31 cellular contexts compared by ENCODE assay signal in the genomic region with DNA sequence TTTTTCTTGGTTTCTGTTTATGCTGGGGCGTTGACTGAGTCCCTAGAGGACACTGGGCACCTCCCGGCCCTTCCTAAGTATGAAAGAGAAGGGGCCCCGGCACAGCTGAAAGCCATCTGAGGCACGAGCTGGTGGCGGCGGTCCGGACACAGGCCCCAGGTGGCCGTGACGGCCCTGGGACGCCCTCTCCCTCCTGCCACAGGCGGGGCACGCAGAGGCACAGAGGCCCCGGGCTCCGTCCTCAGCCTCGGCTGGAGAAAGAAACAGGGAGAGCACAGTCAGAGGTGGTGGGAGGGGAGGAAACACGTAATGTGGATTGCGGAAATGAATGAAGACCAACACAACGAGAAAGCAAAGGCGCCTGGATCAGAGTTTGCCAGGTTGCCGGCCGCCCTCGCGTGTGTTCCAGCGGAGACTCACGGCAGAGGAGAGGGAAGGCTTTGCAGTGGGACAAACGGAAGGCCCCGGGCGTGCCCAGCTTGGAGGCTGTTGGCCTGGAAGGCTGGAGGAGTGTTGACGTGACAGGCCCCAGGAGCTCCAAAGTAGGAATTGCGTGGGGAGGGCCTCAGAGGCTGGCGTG.
DNase-seq lines count a peak whose midpoint lies in the region; ATAC-seq, FAIRE-seq and TF ChIP-seq lines count a peak whose summit lies in the region.
"Had no signal": no experiment of that assay in that cellular context is flagged by ENCODE, and none has a peak within 500 bp of the region (broad histone marks: within the 10 kb centered on the region; RNA-seq: fewer than 3 reads in every experiment).

No MANE protein-coding gene starts in this region.

- TF ChIP-seq CTCF in right atrium auricular region (IDR thresholded peaks at IDR 0.05): no peak
- no peak for TF ChIP-seq CTCF in coronary artery (IDR thresholded peaks at IDR 0.05)
- TF ChIP-seq CTCF in kidney (IDR thresholded peaks at IDR 0.05; ENCODE audit: borderline replicate concordance, extremely low read depth, insufficient read depth): no peak

- no peak overlapping the region for H3K4me2 ChIP-seq in Karpas-422 (ENCODE audit: low read depth, low read length, poor library complexity, severe bottlenecking)

- H3K9me3 ChIP-seq in right atrium auricular region (no peaks in the 10 kb centered on the region), Karpas-422 (ENCODE audit: low read length) (no peaks in the 10 kb centered on the region; the same call in 1 of the 2 replicates), kidney (ENCODE audit: control insufficient read depth in 1 of 2, low read length in 2 of 2) (no peaks in the 10 kb centered on the region)
- H3K9me3 ChIP-seq: breast epithelium, suprapubic skin had no signal

- H3K9ac ChIP-seq in Karpas-422 (ENCODE audit: low read length): no peak overlapping the region
- H3K9ac ChIP-seq in kidney (ENCODE audit: low read length in 2 of 2): no peak overlapping the region

- H3K27me3 ChIP-seq in right atrium auricular region (no peaks in the 10 kb centered on the region), Karpas-422 (ENCODE audit: low read length) (no peaks in the 10 kb centered on the region)
- H3K27me3 ChIP-seq: breast epithelium, suprapubic skin had no signal

- no peak overlapping the region for H2AFZ ChIP-seq in Karpas-422 (ENCODE audit: low read length)

- peak; percentile 52 for DNase-seq in right atrium auricular region (ENCODE audit: low spot score)
- DNase-seq in left cardiac atrium: no peak
- peak; percentile 64 for DNase-seq in coronary artery (ENCODE audit: low spot score)
- DNase-seq in mesenteric fat pad (ENCODE audit: low spot score): peak; percentile 81
- no peak for DNase-seq in stimulated activated CD4-positive, alpha-beta T cell treated with anti-CD3 and anti-CD28 coated beads, Interleukin-2, amount 100 ng/mL, for 24 hours
- no peak for DNase-seq in Karpas-422
- no peak for DNase-seq in kidney
- no peak for DNase-seq in epidermal melanocyte (ENCODE audit: insufficient read length, low spot score)
- DNase-seq: activated CD4-positive, alpha-beta T cell treated with anti-CD3 and anti-CD28 coated beads, Interleukin-2, amount 50 U/mL, for 48 hours; activated naive CD8-positive, alpha-beta T cell treated with anti-CD3 and anti-CD28 coated beads for 36 hours; AML-193; anterior cingulate cortex; CD4-positive, CD25-positive, alpha-beta regulatory T cell; effector CD4-positive, alpha-beta T cell; hippocampal formation; midbrain; MV-4-11; NCI-H146; NCI-H226; NCI-H69; Right ventricle myocardium superior; stimulated activated naive CD4-positive, alpha-beta T cell; T-helper 17 cell had no signal

- H3K9me2 ChIP-seq in Karpas-422 (replicated peaks; ENCODE audit: insufficient read depth, low read length): no peaks in the 10 kb centered on the region

- no peak overlapping the region for H3K4me3 ChIP-seq in right atrium auricular region
- no peak overlapping the region for H3K4me3 ChIP-seq in coronary artery
- H3K4me3 ChIP-seq in Karpas-422 (ENCODE audit: low read length): no peak overlapping the region
- H3K4me3 ChIP-seq in kidney (ENCODE audit: low read length in 2 of 2): no peak overlapping the region
- H3K4me3 ChIP-seq: breast epithelium, suprapubic skin had no signal

- no peak for ATAC-seq in left cardiac atrium
- ATAC-seq: naive thymus-derived CD8-positive, alpha-beta T cell; SK-N-SH treated with all-trans-retinoic acid at 6 μM for 48 hours; T-helper 17 cell had no signal

- intact Hi-C loops in left cardiac atrium (cut with DNase I): no loop called here
- intact Hi-C loops in kidney (cut with DNase I): no loop called here

- no peaks in the 10 kb centered on the region for H3K4me1 ChIP-seq in right atrium auricular region
- H3K4me1 ChIP-seq in Karpas-422 (ENCODE audit: low read length): no peaks in the 10 kb centered on the region
- no peaks in the 10 kb centered on the region for H3K4me1 ChIP-seq in kidney (ENCODE audit: control insufficient read depth in 1 of 2, insufficient read depth in 1 of 2, low read depth in 1 of 2, low read length in 2 of 2)
- H3K4me1 ChIP-seq: breast epithelium, suprapubic skin had no signal

- no peak for FAIRE-seq in kidney (lab: Jason Lieb, UNC)
- FAIRE-seq: GM12891, H54, TTC549 had no signal

- H3K27ac ChIP-seq in right atrium auricular region (no peak overlapping the region), coronary artery (no peak overlapping the region), Karpas-422 (ENCODE audit: low read length) (no peak overlapping the region), kidney (ENCODE audit: low read depth in 2 of 2, low read length in 2 of 2) (no peak overlapping the region)
- H3K27ac ChIP-seq: breast epithelium, epithelial cell of prostate, suprapubic skin had no signal

- no peaks in the 10 kb centered on the region for H4K20me1 ChIP-seq in Karpas-422 (ENCODE audit: insufficient read depth, low read depth, low read length)

- H3K36me3 ChIP-seq in right atrium auricular region: no peaks in the 10 kb centered on the region
- no peaks in the 10 kb centered on the region for H3K36me3 ChIP-seq in Karpas-422 (ENCODE audit: insufficient read depth, low read length)
- H3K36me3 ChIP-seq in kidney (ENCODE audit: control insufficient read depth in 1 of 2, insufficient read depth in 2 of 2, low read length in 2 of 2): no peaks in the 10 kb centered on the region
- H3K36me3 ChIP-seq: breast epithelium, suprapubic skin had no signal

- no peaks in the 10 kb centered on the region for H3K79me2 ChIP-seq in Karpas-422 (ENCODE audit: low read length)

Comparison
In these comparisons a context has a peak if more than half of its experiments do, and no peak if none do; other contexts are left out.
1. DNase-seq: peak in right atrium auricular region (single experiment), coronary artery (single experiment) and mesenteric fat pad (single experiment); none in left cardiac atrium (single experiment), stimulated activated CD4-positive, alpha-beta T cell treated with anti-CD3 and anti-CD28 coated beads, Interleukin-2, amount 100 ng/mL, for 24 hours (0 of 2), Karpas-422 (single experiment), kidney (single experiment) and epidermal melanocyte (single experiment).